In genomic region chr13:27250833-27251165, GRCh38 we compare ENCODE assay signal across 8 cellular contexts. TPM values are rescaled to one million over a fixed set of nuclear protein-coding genes. Genes with fewer than 3 reads are reported as not detected.
DNase-seq lines count a peak whose midpoint lies in the region; ATAC-seq and TF ChIP-seq lines count a peak whose summit lies in the region.

No MANE protein-coding gene starts in this region.

- TF ChIP-seq CTCF in GM12864 (IDR thresholded peaks at IDR 0.05; ENCODE audit: low read depth, low read length, missing control alignments) (no peak), astrocyte of the spinal cord (IDR thresholded peaks at IDR 0.05; ENCODE audit: low read depth, low read length) (no peak), mesothelial cell of epicardium (IDR thresholded peaks at IDR 0.05; ENCODE audit: unreplicated experiment) (no peak)

- ATAC-seq in HG02970 (IDR thresholded peaks at IDR 0.05; ENCODE audit: low FRiP score, unreplicated experiment) (peak; percentile 4), GM21423 (IDR thresholded peaks at IDR 0.05; ENCODE audit: unreplicated experiment) (no peak), HG03520 (IDR thresholded peaks at IDR 0.05; ENCODE audit: unreplicated experiment) (no peak)

- H3K36me3 Mint-ChIP-seq in mesothelial cell of epicardium, result peaks cover 11% of the 10 kb centered on the region

- in situ Hi-C loops in astrocyte of the spinal cord (cut with HindIII; ENCODE audit: low sequenced_read_pairs), result no loop called here

- peak overlapping the region; percentile 100 for H3K27ac Mint-ChIP-seq in mesothelial cell of epicardium

- no peak for DNase-seq in GM12864 (ENCODE audit: low read depth)
- DNase-seq in astrocyte of the spinal cord (ENCODE audit: low read depth, low spot score), result no peak
- no peak for DNase-seq in mesothelial cell of epicardium (ENCODE audit: low spot score in 2 of 2, unreplicated experiment in 2 of 2)
- DNase-seq in RPMI8226, result no peak
- no peak for DNase-seq in NAMALWA (ENCODE audit: low spot score)

- H3K4me3 Mint-ChIP-seq in mesothelial cell of epicardium, result peak overlapping the region; percentile 92

- peaks cover 34% of the 10 kb centered on the region for H3K4me1 Mint-ChIP-seq in mesothelial cell of epicardium

- no peaks in the 10 kb centered on the region for H3K27me3 Mint-ChIP-seq in mesothelial cell of epicardium (ENCODE audit: low read depth)

- H3K4me3 ChIP-seq in GM12864 (ENCODE audit: low read depth, low read length) (peak overlapping the region; percentile 72), astrocyte of the spinal cord (ENCODE audit: low read depth, low read length) (peak overlapping the region; percentile 95)

- no peaks in the 10 kb centered on the region for H3K9me3 Mint-ChIP-seq in mesothelial cell of epicardium

RNA-seq across cellular contexts. Expression of gene RPL21, which starts 0.6 kb away (rescaled TPM):
- 851 to 889 TPM (median 875 TPM) in 3 replicates for total RNA-seq in mesothelial cell of epicardium

RNA-seq across cellular contexts. Expression of gene RASL11A, which starts 19.8 kb away (rescaled TPM):
- 8.8 to 10.5 TPM (median 9.1 TPM) in 3 replicates for total RNA-seq in mesothelial cell of epicardium
